ENCODE assay signal across 23 cellular contexts in genomic region chr7:108308276-108308675, GRCh38.
DNase-seq lines count a peak whose midpoint lies in the region; ATAC-seq, FAIRE-seq and TF ChIP-seq lines count a peak whose summit lies in the region.
"Had no signal": no experiment of that assay in that cellular context is flagged by ENCODE, and none has a peak within 500 bp of the region (broad histone marks: within the 10 kb centered on the region; RNA-seq: fewer than 3 reads in every experiment).

No MANE protein-coding gene starts in this region.

- H3K4me1 Mint-ChIP-seq in activated CD8-positive, alpha-beta T cell treated with anti-CD3 and anti-CD28 coated beads for 36 hours (ENCODE audit: low read depth): peaks cover 37% of the 10 kb centered on the region
- H3K4me1 Mint-ChIP-seq in activated CD8-positive, alpha-beta T cell treated with anti-CD3 and anti-CD28 coated beads, Interleukin-2, amount 10 ng/mL, durations not matched to agents 7 days and 5 days (ENCODE audit: low read depth): no peaks in the 10 kb centered on the region

- no peak for TF ChIP-seq CTCF in activated CD8-positive, alpha-beta T cell treated with anti-CD3 and anti-CD28 coated beads for 36 hours (IDR thresholded peaks at IDR 0.05)
- TF ChIP-seq CTCF in dorsolateral prefrontal cortex (IDR thresholded peaks at IDR 0.05 in 54 of 56, conservative IDR thresholded peaks at IDR 0.05 in 2 of 56; ENCODE audit: low read depth in 1 of 56, partially characterized antibody in 56 of 56): no peak
- TF ChIP-seq CTCF in tibial nerve (IDR thresholded peaks at IDR 0.05): no peak

- H3K27me3 ChIP-seq in dorsolateral prefrontal cortex (no peaks in the 10 kb centered on the region), tibial nerve (no peaks in the 10 kb centered on the region)
- H3K27me3 ChIP-seq: BLaER1 treated with 17β-estradiol and CSF1 and Interleukin-3, amounts not matched to agents 10 nM and 100 nM; sigmoid colon; tibial artery had no signal

- CTCF ChIA-PET in activated CD8-positive, alpha-beta T cell treated with anti-CD3 and anti-CD28 coated beads for 36 hours (lab: Charles Lee): no interaction called here
- CTCF ChIA-PET in activated CD8-positive, alpha-beta T cell treated with anti-CD3 and anti-CD28 coated beads, Interleukin-2, amount 10 ng/mL, durations not matched to agents 7 days and 5 days (lab: Charles Lee): no interaction called here

- H3K36me3 Mint-ChIP-seq in activated CD8-positive, alpha-beta T cell treated with anti-CD3 and anti-CD28 coated beads for 36 hours (ENCODE audit: low read depth): no peaks in the 10 kb centered on the region
- no peaks in the 10 kb centered on the region for H3K36me3 Mint-ChIP-seq in activated CD8-positive, alpha-beta T cell treated with anti-CD3 and anti-CD28 coated beads, Interleukin-2, amount 10 ng/mL, durations not matched to agents 7 days and 5 days (ENCODE audit: low read depth)

- no peak overlapping the region for H3K27ac Mint-ChIP-seq in activated CD8-positive, alpha-beta T cell treated with anti-CD3 and anti-CD28 coated beads for 36 hours
- no peak overlapping the region for H3K27ac Mint-ChIP-seq in activated CD8-positive, alpha-beta T cell treated with anti-CD3 and anti-CD28 coated beads, Interleukin-2, amount 10 ng/mL, durations not matched to agents 7 days and 5 days
- H3K27ac Mint-ChIP-seq: dendritic cell treated with granulocyte-macrophage colony-stimulating factor and Interleukin-4, amounts not matched to agents 40 ng/mL and 50 ng/mL, for 4 days had no signal

- intact Hi-C loops in activated CD8-positive, alpha-beta T cell treated with anti-CD3 and anti-CD28 coated beads for 36 hours (cut with micrococcal nuclease): no loop called here
- intact Hi-C loops in dorsolateral prefrontal cortex (cut with DNase I): loop anchor here in 1 of 2 donors (10.0 kb wide), 1 partner anchor 147 kb away; the partner anchor contains the start of gene NRCAM

- H3K4me3 ChIP-seq in dorsolateral prefrontal cortex (no peak overlapping the region), tibial nerve (no peak overlapping the region)
- H3K4me3 ChIP-seq: BLaER1 treated with 17β-estradiol and CSF1 and Interleukin-3, amounts not matched to agents 10 nM and 100 nM; sigmoid colon; tibial artery had no signal

- no peak for TF ChIP-seq EP300 in tibial nerve (IDR thresholded peaks at IDR 0.05)

- no peaks in the 10 kb centered on the region for H3K9me3 Mint-ChIP-seq in activated CD8-positive, alpha-beta T cell treated with anti-CD3 and anti-CD28 coated beads for 36 hours
- H3K9me3 Mint-ChIP-seq in activated CD8-positive, alpha-beta T cell treated with anti-CD3 and anti-CD28 coated beads, Interleukin-2, amount 10 ng/mL, durations not matched to agents 7 days and 5 days (ENCODE audit: insufficient read depth): no peaks in the 10 kb centered on the region
- H3K9me3 Mint-ChIP-seq: dendritic cell treated with granulocyte-macrophage colony-stimulating factor and Interleukin-4, amounts not matched to agents 40 ng/mL and 50 ng/mL, for 4 days had no signal

- H3K4me3 Mint-ChIP-seq in activated CD8-positive, alpha-beta T cell treated with anti-CD3 and anti-CD28 coated beads for 36 hours: no peak overlapping the region
- no peak overlapping the region for H3K4me3 Mint-ChIP-seq in activated CD8-positive, alpha-beta T cell treated with anti-CD3 and anti-CD28 coated beads, Interleukin-2, amount 10 ng/mL, durations not matched to agents 7 days and 5 days
- H3K4me3 Mint-ChIP-seq: dendritic cell treated with granulocyte-macrophage colony-stimulating factor and Interleukin-4, amounts not matched to agents 40 ng/mL and 50 ng/mL, for 4 days had no signal

- no peaks in the 10 kb centered on the region for H3K27me3 Mint-ChIP-seq in activated CD8-positive, alpha-beta T cell treated with anti-CD3 and anti-CD28 coated beads for 36 hours
- H3K27me3 Mint-ChIP-seq in activated CD8-positive, alpha-beta T cell treated with anti-CD3 and anti-CD28 coated beads, Interleukin-2, amount 10 ng/mL, durations not matched to agents 7 days and 5 days (ENCODE audit: low read depth): no peaks in the 10 kb centered on the region

- POLR2A ChIA-PET in activated CD8-positive, alpha-beta T cell treated with anti-CD3 and anti-CD28 coated beads for 36 hours (lab: Charles Lee): no interaction called here
- POLR2A ChIA-PET in activated CD8-positive, alpha-beta T cell treated with anti-CD3 and anti-CD28 coated beads, Interleukin-2, amount 10 ng/mL, durations not matched to agents 7 days and 5 days (lab: Charles Lee): no interaction called here

- TF ChIP-seq POLR2A in tibial nerve (IDR thresholded peaks at IDR 0.05): no peak

- H3K9me3 ChIP-seq in tibial nerve: no peaks in the 10 kb centered on the region
- H3K9me3 ChIP-seq: BLaER1 treated with 17β-estradiol and CSF1 and Interleukin-3, amounts not matched to agents 10 nM and 100 nM; sigmoid colon; tibial artery had no signal

- H3K36me3 ChIP-seq in tibial nerve: no peaks in the 10 kb centered on the region
- H3K36me3 ChIP-seq: BLaER1 treated with 17β-estradiol and CSF1 and Interleukin-3, amounts not matched to agents 10 nM and 100 nM; sigmoid colon; tibial artery had no signal

- DNase-seq in activated CD8-positive, alpha-beta T cell treated with anti-CD3 and anti-CD28 coated beads for 36 hours: no peak
- no peak for DNase-seq in activated CD8-positive, alpha-beta T cell treated with anti-CD3 and anti-CD28 coated beads, Interleukin-2, amount 10 ng/mL, durations not matched to agents 7 days and 5 days
- DNase-seq in dorsolateral prefrontal cortex (no peak), kidney tubule cell (ENCODE audit: low spot score) (peak; percentile 30), tibial nerve (ENCODE audit: low spot score in 2 of 2) (no peak), frontal cortex (ENCODE audit: low spot score in 2 of 2) (no peak)
- DNase-seq: 8988T; activated effector memory CD4-positive, alpha-beta T cell treated with Interleukin-2 at 50 U/mL for 16 hours; aorta; DMS 273 treated with DMSO at 0.1 percent for 48 hours; IMR-90; MV-4-11; NCI-H1930; NCI-H524; nucleus accumbens; sigmoid colon; stimulated activated CD4-positive, alpha-beta T cell treated with anti-CD3 and anti-CD28 coated beads, Interleukin-4, amount 100 ng/mL, for 24 hours; tibial artery had no signal

- peak overlapping the region in 47 of 59 donors; percentile 2 to 78 (median 49) for H3K27ac ChIP-seq in dorsolateral prefrontal cortex
- peak overlapping the region in 3 of 4 donors; percentile 34 to 87 (median 77) for H3K27ac ChIP-seq in tibial nerve
- H3K27ac ChIP-seq: sigmoid colon, tibial artery had no signal

- peaks cover 0 to 58% (median 21%) of the 10 kb centered on the region in 4 donors for H3K4me1 ChIP-seq in tibial nerve
- H3K4me1 ChIP-seq: sigmoid colon, tibial artery had no signal

- ATAC-seq in activated CD8-positive, alpha-beta T cell treated with anti-CD3 and anti-CD28 coated beads for 36 hours: peak; percentile 25
- ATAC-seq in activated CD8-positive, alpha-beta T cell treated with anti-CD3 and anti-CD28 coated beads, Interleukin-2, amount 10 ng/mL, durations not matched to agents 7 days and 5 days: no peak
- ATAC-seq in HG02852 (IDR thresholded peaks at IDR 0.05; ENCODE audit: unreplicated experiment) (no peak), HG03025 (IDR thresholded peaks at IDR 0.05; ENCODE audit: low FRiP score, unreplicated experiment) (no peak)
- ATAC-seq: left lobe of liver had no signal

- 55 to 62% methylated on average over 3 of the region's 3 CpGs for WGBS in tibial nerve, 2 donors

- no peak for FAIRE-seq in frontal cortex (lab: Jason Lieb, UNC)
